ENCODE assay signal across 12 cellular contexts in the genomic region with DNA sequence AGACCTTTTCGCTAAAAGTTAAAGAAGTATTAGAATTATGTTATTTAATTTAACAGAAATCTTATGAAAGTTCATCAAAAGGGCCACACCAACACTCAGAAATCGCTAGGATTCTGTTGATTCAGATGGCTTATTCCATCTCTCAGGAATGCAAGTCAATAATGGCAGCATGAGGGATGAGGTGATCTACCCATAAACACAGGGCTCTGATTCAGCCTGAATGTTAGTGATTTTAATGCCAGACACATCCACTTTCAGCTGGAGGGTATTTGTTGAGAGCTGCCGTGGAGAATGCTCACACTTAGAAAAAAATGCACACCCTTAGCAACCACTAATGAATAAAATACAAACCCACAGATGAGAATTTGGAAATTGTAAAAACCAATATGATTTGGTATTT.
DNase-seq lines count a peak whose midpoint lies in the region; ATAC-seq and TF ChIP-seq lines count a peak whose summit lies in the region.
"Had no signal": no experiment of that assay in that cellular context is flagged by ENCODE, and none has a peak within 500 bp of the region (broad histone marks: within the 10 kb centered on the region; RNA-seq: fewer than 3 reads in every experiment).

No MANE protein-coding gene starts in this region.

- no peaks in the 10 kb centered on the region for H3K36me3 ChIP-seq in PC-9 (ENCODE audit: low read depth)
- H3K36me3 ChIP-seq: Peyer's patch had no signal

- POLR2A ChIA-PET in PC-9 (lab: Charles Lee; ENCODE audit: unreplicated experiment), result no interaction called here

- H3F3A ChIP-seq in PC-9 (ENCODE audit: insufficient read depth, low read depth), result no peaks in the 10 kb centered on the region

- BruUV-seq in PC-9 (replicated peaks; lab: Mats Ljungman, UMichigan), result no TSS peak

- H2AFZ ChIP-seq in PC-9, result no peak overlapping the region

- no peaks in the 10 kb centered on the region for H3K27me3 ChIP-seq in PC-9 (ENCODE audit: insufficient read depth, low read depth)
- H3K27me3 ChIP-seq: Peyer's patch had no signal

- ATAC-seq in Right ventricle myocardium superior (ENCODE audit: poor library complexity), result no peak
- ATAC-seq: activated T-cell treated with anti-CD3 and anti-CD28 coated beads, Interleukin-2, amount 50 U/mL, for 4 hours had no signal

- DNase-seq in GM04503 (ENCODE audit: low read depth), result peak; percentile 91
- peak; percentile 17 for DNase-seq in RKO (ENCODE audit: low spot score)
- peak; percentile 12 for DNase-seq in fibroblast of pulmonary artery (ENCODE audit: low read depth)
- DNase-seq in retinal pigment epithelial cell (ENCODE audit: low read depth), result peak; percentile 13
- DNase-seq in MV-4-11 (lab: John Stamatoyannopoulos, UW), result no peak
- DNase-seq in activated CD8-positive, alpha-beta memory T cell treated with anti-CD3 and anti-CD28 coated beads, Interleukin-2, amount 50 U/mL, for 4 hours, result no peak
- no peak for DNase-seq in PC-9
- DNase-seq in Right ventricle myocardium superior, result no peak
- DNase-seq: activated T-cell treated with anti-CD3 and anti-CD28 coated beads, Interleukin-2, amount 50 U/mL, for 4 hours; DMS153; glutamatergic neuron; Peyer's patch had no signal

- TF ChIP-seq CTCF in fibroblast of pulmonary artery (IDR thresholded peaks at IDR 0.05; ENCODE audit: low read length, missing control alignments) (no peak), retinal pigment epithelial cell (conservative IDR thresholded peaks at IDR 0.05; ENCODE audit: low read depth, low read length) (no peak), PC-9 (conservative IDR thresholded peaks at IDR 0.05) (no peak)

- H3K79me2 ChIP-seq in PC-9 (ENCODE audit: low read depth), result no peaks in the 10 kb centered on the region

- H3K4me3 ChIP-seq in fibroblast of pulmonary artery (replicated peaks; ENCODE audit: low read depth, low read length) (no peak overlapping the region), retinal pigment epithelial cell (ENCODE audit: low read length) (no peak overlapping the region), PC-9 (no peak overlapping the region)
- H3K4me3 ChIP-seq: Peyer's patch had no signal

- no peaks in the 10 kb centered on the region for H4K20me1 ChIP-seq in PC-9 (ENCODE audit: insufficient read depth)

- no peaks in the 10 kb centered on the region for H3K4me1 ChIP-seq in PC-9 (replicated peaks; ENCODE audit: insufficient read depth)
- H3K4me1 ChIP-seq: Peyer's patch had no signal

- H3K9me3 ChIP-seq in PC-9 (ENCODE audit: insufficient read depth, low read depth), result no peaks in the 10 kb centered on the region
- H3K9me3 ChIP-seq: Peyer's patch had no signal

- no peaks in the 10 kb centered on the region for H3K9me2 ChIP-seq in PC-9 (ENCODE audit: insufficient read depth)

- H3K4me2 ChIP-seq in PC-9, result no peak overlapping the region

- CTCF ChIA-PET in PC-9 (lab: Charles Lee), result no interaction called here

- H3K27ac ChIP-seq in PC-9, result no peak overlapping the region
- H3K27ac ChIP-seq: Peyer's patch had no signal

- intact Hi-C loops in PC-9 (cut with micrococcal nuclease; ENCODE audit: unreplicated experiment) (no loop called here), Right ventricle myocardium superior (cut with DNase I) (no loop called here)

Comparison
In these comparisons a context has a peak if more than half of its experiments do, and no peak if none do; other contexts are left out.
1. DNase-seq: peak in GM04503 (single experiment), RKO (single experiment), fibroblast of pulmonary artery (single experiment) and retinal pigment epithelial cell (single experiment); none in MV-4-11 (single experiment), activated CD8-positive, alpha-beta memory T cell treated with anti-CD3 and anti-CD28 coated beads, Interleukin-2, amount 50 U/mL, for 4 hours (single experiment), PC-9 (0 of 2) and Right ventricle myocardium superior (single experiment).